Comparison of ENCODE assay signal across 18 cellular contexts in the genomic region with DNA sequence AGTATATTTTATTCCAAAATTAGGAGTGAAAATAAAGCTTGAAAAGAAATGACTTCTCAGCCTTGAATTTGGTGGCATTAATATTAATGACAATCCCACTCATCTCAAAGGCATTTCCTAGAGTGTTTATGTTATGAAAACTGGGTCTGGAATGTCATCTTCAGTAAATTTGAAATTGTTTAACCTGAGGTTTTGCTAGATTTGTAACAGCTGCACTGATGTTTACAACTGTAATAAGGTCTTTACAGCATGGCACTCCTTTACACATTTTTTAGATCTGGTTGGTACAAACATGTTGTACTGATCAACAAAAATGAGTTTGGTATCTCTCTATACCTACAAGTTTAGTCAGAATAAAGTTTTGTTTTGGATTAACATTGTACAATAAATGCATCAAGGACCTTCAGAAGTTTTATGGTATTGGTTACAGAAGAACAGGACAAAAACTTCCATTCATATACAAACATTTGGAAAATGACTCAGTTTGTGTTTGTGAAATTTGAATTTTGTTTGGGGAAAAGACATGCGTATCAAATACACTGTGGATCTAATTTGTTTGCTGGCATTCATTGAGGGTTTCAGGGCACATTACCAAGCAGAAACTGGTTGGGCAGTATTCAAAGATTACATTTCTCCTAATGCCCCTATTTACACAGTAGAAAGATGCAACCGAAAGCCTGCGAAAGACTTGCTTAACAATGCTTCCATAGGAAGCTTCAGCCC. TPM values are rescaled to one million over a fixed set of nuclear protein-coding genes. Genes with fewer than 3 reads are reported as not detected.
A peak's percentile ranks its signal among the peaks of the same experiment; 100 is the strongest.
DNase-seq lines count a peak whose midpoint lies in the region; ATAC-seq, FAIRE-seq and TF ChIP-seq lines count a peak whose summit lies in the region.
"Had no signal": no experiment of that assay in that cellular context is flagged by ENCODE, and none has a peak within 500 bp of the region (broad histone marks: within the 10 kb centered on the region; RNA-seq: fewer than 3 reads in every experiment).

No MANE protein-coding gene starts in this region.

- no peak for FAIRE-seq in HTR-8/SVneo (lab: Jason Lieb, UNC)
- FAIRE-seq: GM18507, RCC 7860 had no signal

- H3K4me3 ChIP-seq in astrocyte of the cerebellum (ENCODE audit: low read depth, low read length): no peak overlapping the region
- H3K4me3 ChIP-seq: ascending aorta, left ventricle myocardium inferior had no signal

- in situ Hi-C loops in astrocyte of the cerebellum (cut with HindIII; ENCODE audit: low sequenced_read_pairs): loop anchor here (5.0 kb wide), 1 partner anchor 39 kb away; no protein-coding TSS in a partner anchor

- TF ChIP-seq CTCF in astrocyte of the cerebellum (IDR thresholded peaks at IDR 0.05; ENCODE audit: low read depth, low read length, missing control alignments): no peak

- DNase-seq in AG08396 (ENCODE audit: low spot score) (peak; percentile 33), HTR-8/SVneo (ENCODE audit: insufficient read length, low spot score) (peak; percentile 29), astrocyte of the cerebellum (ENCODE audit: low read depth) (peak; percentile 4), left lobe of liver (ENCODE audit: low spot score) (no peak), retina (no peak), NCI-H524 (lab: John Stamatoyannopoulos, UW) (no peak)
- DNase-seq: AML-193, left ventricle myocardium inferior, MM.1S, NCI-H2081 treated with DMSO at 0.1 percent for 48 hours, NCI-H748 treated with DMSO at 0.1 percent for 48 hours had no signal

- peak; percentile 68 for ATAC-seq in left lobe of liver
- ATAC-seq in GM21825 (IDR thresholded peaks at IDR 0.05; ENCODE audit: unreplicated experiment): no peak
- ATAC-seq in HG03521 (IDR thresholded peaks at IDR 0.05; ENCODE audit: unreplicated experiment): no peak
- ATAC-seq: esophagus mucosa, WTC11 had no signal

RNA-seq across cellular contexts. Expression of gene FANCC, which starts 11.6 kb away (rescaled TPM):
- 29.2 TPM for total RNA-seq in left lobe of liver

Comparison
In these comparisons a context has a peak if more than half of its experiments do, and no peak if none do; other contexts are left out.
1. DNase-seq: peak in AG08396 (single experiment), HTR-8/SVneo (single experiment) and astrocyte of the cerebellum (single experiment); none in left lobe of liver (single experiment), retina (single experiment) and NCI-H524 (0 of 2).